Comparison of ENCODE assay signal across 1 cellular context in the genomic region with DNA sequence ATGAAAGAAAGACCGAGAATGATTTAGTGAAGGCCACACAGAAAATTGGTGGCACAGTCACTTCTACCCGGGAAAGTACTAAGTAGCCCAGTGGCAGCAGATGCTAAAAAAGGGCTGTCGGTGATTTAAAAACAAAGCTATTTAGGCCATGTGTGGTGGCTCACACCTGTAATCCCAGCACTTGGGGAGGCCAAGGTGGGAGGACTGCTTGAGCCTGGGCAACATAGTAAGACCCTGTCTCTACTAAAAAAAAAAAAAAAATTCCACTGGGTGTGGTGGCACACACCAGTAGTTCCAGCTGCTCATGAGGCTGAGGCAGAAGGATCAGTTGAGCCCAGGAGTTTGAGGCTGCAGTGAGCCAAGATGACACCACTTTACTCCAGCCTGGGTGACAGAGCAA.
TF ChIP-seq lines count a peak whose summit lies in the region.

No MANE protein-coding gene starts in this region.

TF ChIP-seq in SK-N-SH, 30 proteins besides CTCF, POLR2A, EP300 and RAD21 (continued from another document):
- TF ChIP-seq, protein P1, sequence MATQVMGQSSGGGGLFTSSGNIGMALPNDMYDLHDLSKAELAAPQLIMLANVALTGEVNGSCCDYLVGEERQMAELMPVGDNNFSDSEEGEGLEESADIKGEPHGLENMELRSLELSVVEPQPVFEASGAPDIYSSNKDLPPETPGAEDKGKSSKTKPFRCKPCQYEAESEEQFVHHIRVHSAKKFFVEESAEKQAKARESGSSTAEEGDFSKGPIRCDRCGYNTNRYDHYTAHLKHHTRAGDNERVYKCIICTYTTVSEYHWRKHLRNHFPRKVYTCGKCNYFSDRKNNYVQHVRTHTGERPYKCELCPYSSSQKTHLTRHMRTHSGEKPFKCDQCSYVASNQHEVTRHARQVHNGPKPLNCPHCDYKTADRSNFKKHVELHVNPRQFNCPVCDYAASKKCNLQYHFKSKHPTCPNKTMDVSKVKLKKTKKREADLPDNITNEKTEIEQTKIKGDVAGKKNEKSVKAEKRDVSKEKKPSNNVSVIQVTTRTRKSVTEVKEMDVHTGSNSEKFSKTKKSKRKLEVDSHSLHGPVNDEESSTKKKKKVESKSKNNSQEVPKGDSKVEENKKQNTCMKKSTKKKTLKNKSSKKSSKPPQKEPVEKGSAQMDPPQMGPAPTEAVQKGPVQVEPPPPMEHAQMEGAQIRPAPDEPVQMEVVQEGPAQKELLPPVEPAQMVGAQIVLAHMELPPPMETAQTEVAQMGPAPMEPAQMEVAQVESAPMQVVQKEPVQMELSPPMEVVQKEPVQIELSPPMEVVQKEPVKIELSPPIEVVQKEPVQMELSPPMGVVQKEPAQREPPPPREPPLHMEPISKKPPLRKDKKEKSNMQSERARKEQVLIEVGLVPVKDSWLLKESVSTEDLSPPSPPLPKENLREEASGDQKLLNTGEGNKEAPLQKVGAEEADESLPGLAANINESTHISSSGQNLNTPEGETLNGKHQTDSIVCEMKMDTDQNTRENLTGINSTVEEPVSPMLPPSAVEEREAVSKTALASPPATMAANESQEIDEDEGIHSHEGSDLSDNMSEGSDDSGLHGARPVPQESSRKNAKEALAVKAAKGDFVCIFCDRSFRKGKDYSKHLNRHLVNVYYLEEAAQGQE (IDR thresholded peaks at IDR 0.05; ENCODE audit: low read depth, low read length), result no peak
- TF ChIP-seq GABPA (IDR thresholded peaks at IDR 0.05; ENCODE audit: low read depth) (no peak), RFX5 (IDR thresholded peaks at IDR 0.05; ENCODE audit: low read length) (no peak), CHD2 (IDR thresholded peaks at IDR 0.05; ENCODE audit: low read length, partially characterized antibody) (no peak)
- TF ChIP-seq, protein P2, sequence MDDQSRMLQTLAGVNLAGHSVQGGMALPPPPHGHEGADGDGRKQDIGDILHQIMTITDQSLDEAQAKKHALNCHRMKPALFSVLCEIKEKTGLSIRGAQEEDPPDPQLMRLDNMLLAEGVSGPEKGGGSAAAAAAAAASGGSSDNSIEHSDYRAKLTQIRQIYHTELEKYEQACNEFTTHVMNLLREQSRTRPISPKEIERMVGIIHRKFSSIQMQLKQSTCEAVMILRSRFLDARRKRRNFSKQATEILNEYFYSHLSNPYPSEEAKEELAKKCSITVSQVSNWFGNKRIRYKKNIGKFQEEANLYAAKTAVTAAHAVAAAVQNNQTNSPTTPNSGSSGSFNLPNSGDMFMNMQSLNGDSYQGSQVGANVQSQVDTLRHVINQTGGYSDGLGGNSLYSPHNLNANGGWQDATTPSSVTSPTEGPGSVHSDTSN (IDR thresholded peaks at IDR 0.05), result no peak
